Comparison of ENCODE assay signal across 8 cellular contexts in the genomic region with DNA sequence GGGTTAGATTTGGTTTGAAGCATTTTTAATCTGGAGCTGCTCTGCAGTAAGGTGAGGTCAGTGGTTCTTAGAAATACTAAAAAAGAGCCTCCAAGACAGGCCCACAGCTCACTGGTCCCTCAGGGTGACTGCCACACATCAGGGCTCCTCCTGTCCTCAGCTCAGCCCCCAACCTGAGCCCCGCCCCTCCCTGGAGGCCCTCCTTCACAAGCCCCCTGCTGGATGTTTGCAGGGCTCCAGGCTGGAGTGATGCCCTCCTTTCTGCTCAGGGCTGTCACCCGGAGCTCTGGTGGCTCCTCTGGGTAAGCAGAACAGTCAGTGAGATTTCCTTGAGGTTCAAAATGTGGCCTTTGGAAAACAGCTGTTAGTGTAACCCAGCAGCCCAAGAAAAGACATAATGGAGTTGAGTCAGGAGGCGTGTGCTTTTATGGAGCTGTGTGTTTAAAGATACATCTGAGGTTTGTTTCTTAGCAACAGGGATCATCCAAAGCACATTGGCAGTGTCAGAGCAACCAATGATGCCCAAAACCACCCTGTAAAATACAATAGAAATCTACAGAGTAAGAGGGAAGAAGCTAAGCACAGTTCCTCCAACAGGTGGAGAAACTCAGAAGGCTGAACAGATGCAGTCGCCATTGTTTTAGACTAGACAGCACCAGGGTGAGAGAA. TPM values are rescaled to one million over a fixed set of nuclear protein-coding genes. Genes with fewer than 3 reads are reported as not detected.
DNase-seq lines count a peak whose midpoint lies in the region; ATAC-seq, FAIRE-seq and TF ChIP-seq lines count a peak whose summit lies in the region.

No MANE protein-coding gene starts in this region.

- H3K36me3 ChIP-seq in SJCRH30 (no peaks in the 10 kb centered on the region), small intestine (ENCODE audit: control insufficient read depth in 2 of 2, insufficient read depth in 2 of 2, low read length in 2 of 2) (no peaks in the 10 kb centered on the region)

- in situ Hi-C loops in GM13976 (cut with MboI; ENCODE audit: low sequenced_read_pairs, unreplicated experiment), result no loop called here

- H3K9me3 ChIP-seq in SJCRH30 (replicated peaks), result no peaks in the 10 kb centered on the region
- no peaks in the 10 kb centered on the region for H3K9me3 ChIP-seq in small intestine (ENCODE audit: control insufficient read depth, low read depth)

- H3K4me3 ChIP-seq in SJCRH30 (no peak overlapping the region), small intestine (ENCODE audit: low read depth in 1 of 2, low read length in 2 of 2) (no peak overlapping the region)

- FAIRE-seq in small intestine (lab: Jason Lieb, UNC), result no peak

- H3K9me3 Mint-ChIP-seq in glutamatergic neuron (ENCODE audit: unreplicated experiment), result peaks cover 4% of the 10 kb centered on the region

- 42 to 59% (median 54%) methylated on average over 4 of the region's 4 CpGs for WGBS in small intestine, 3 donors

- DNase-seq in AG20443 (ENCODE audit: low spot score) (peak; percentile 31), GM13976 (ENCODE audit: low spot score) (peak; percentile 52), SJCRH30 (peak; percentile 49 to 60), glutamatergic neuron (peak; percentile 78), small intestine (no peak), superior temporal gyrus (ENCODE audit: extremely low spot score) (no peak)

- no peak overlapping the region for H3K4me3 Mint-ChIP-seq in glutamatergic neuron (ENCODE audit: unreplicated experiment)

- H3K4me1 ChIP-seq in SJCRH30 (0 out of 2 replicates have a peak, but pooled peaks cover 3% of the 10 kb centered on the region), small intestine (ENCODE audit: control insufficient read depth in 2 of 2, insufficient read depth in 1 of 2, low read depth in 1 of 2, low read length in 1 of 2) (no peaks in the 10 kb centered on the region)

- H3K27ac ChIP-seq in SJCRH30, result no peak overlapping the region
- no peak overlapping the region for H3K27ac ChIP-seq in small intestine (ENCODE audit: low read depth in 1 of 2, low read length in 1 of 2)

- H3K27me3 Mint-ChIP-seq in glutamatergic neuron (ENCODE audit: unreplicated experiment), result peaks cover 6% of the 10 kb centered on the region

- no peaks in the 10 kb centered on the region for H3K36me3 Mint-ChIP-seq in glutamatergic neuron (ENCODE audit: unreplicated experiment)

- no peaks in the 10 kb centered on the region for H3K27me3 ChIP-seq in SJCRH30
- H3K27me3 ChIP-seq in small intestine (ENCODE audit: control insufficient read depth in 2 of 2, insufficient read depth in 2 of 2, low read length in 2 of 2), result no peaks in the 10 kb centered on the region

- peaks cover 11% of the 10 kb centered on the region for H3K4me1 Mint-ChIP-seq in glutamatergic neuron (ENCODE audit: low read depth, unreplicated experiment)

- H3K27ac Mint-ChIP-seq in glutamatergic neuron (ENCODE audit: unreplicated experiment), result no peak overlapping the region

- no peak for ATAC-seq in GM18502 (IDR thresholded peaks at IDR 0.05; ENCODE audit: poor library complexity, unreplicated experiment)
- ATAC-seq in HG03571 (IDR thresholded peaks at IDR 0.05; ENCODE audit: unreplicated experiment), result no peak

- no peak for TF ChIP-seq CTCF in GM13976 (IDR thresholded peaks at IDR 0.05; ENCODE audit: borderline replicate concordance, control extremely low read depth, extremely low read depth, insufficient read depth, missing control alignments)
- peak; percentile 52 for TF ChIP-seq CTCF in glutamatergic neuron (IDR thresholded peaks at IDR 0.05; ENCODE audit: partially characterized antibody, unreplicated experiment)

RNA-seq across cellular contexts. Expression of a gene that starts 21.4 kb away (rescaled TPM):
- total RNA-seq in SJCRH30 (2014; rRNA removed; shearing (Covaris generic)), result 0.71 and 0.75 TPM in 2 replicates
- total RNA-seq in glutamatergic neuron (ENCODE audit: unreplicated experiment), result 11.0 TPM
- polyA plus RNA-seq in small intestine, result 1 to 10 TPM in 1 of 3 donors, under 1 TPM in 2; under 0.01 to 9.6 (median under 0.01) TPM

Comparison
In these comparisons a context has a peak if more than half of its experiments do, and no peak if none do; other contexts are left out.
1. DNase-seq: peak in AG20443 (single experiment), GM13976 (single experiment), SJCRH30 (2 of 2) and glutamatergic neuron (single experiment); none in small intestine (single experiment) and superior temporal gyrus (single experiment).